28 cellular contexts compared by ENCODE assay signal in genomic region chr9:72355153-72355552, GRCh38. TPM values are rescaled to one million over a fixed set of nuclear protein-coding genes. Genes with fewer than 3 reads are reported as not detected.
DNase-seq lines count a peak whose midpoint lies in the region; ATAC-seq and TF ChIP-seq lines count a peak whose summit lies in the region.
"Had no signal": no experiment of that assay in that cellular context is flagged by ENCODE, and none has a peak within 500 bp of the region (broad histone marks: within the 10 kb centered on the region; RNA-seq: fewer than 3 reads in every experiment).

No MANE protein-coding gene starts in this region.

- POLR2A ChIA-PET in GM10248 (lab: Yijun Ruan, JAX): interaction anchor here (0.7 to 2.8 kb wide), 2 partner anchors 10 to 235 kb away, joined by 3 to 15 read pairs; partner anchors contain the start of gene ZFAND5

- CTCF ChIA-PET in GM10248 (lab: Yijun Ruan, JAX): no interaction called here

- H3K9me2 ChIP-seq in hepatocyte (replicated peaks; ENCODE audit: insufficient read depth): no peaks in the 10 kb centered on the region

- peaks cover 58% of the 10 kb centered on the region for H3K4me1 Mint-ChIP-seq in activated T-cell treated with anti-CD3 and anti-CD28 coated beads, Interleukin-2, amount 50 U/mL, for 24 hours (ENCODE audit: low read depth)
- peaks cover 43% of the 10 kb centered on the region for H3K4me1 Mint-ChIP-seq in activated naive CD8-positive, alpha-beta T cell treated with anti-CD3 and anti-CD28 coated beads for 36 hours
- H3K4me1 Mint-ChIP-seq in stimulated activated effector memory CD8-positive, alpha-beta T cell treated with anti-CD3 and anti-CD28 coated beads, Interleukin-12 subunit alpha, Interleukin-12 subunit beta, amount 100 ng/mL, for 72 hours: peaks cover 33% of the 10 kb centered on the region

- peak overlapping the region; percentile 33 for H3K27ac ChIP-seq in hepatocyte
- H3K27ac ChIP-seq: lower lobe of right lung had no signal

- H3K36me3 ChIP-seq in hepatocyte (replicated peaks; ENCODE audit: insufficient read depth, low read depth): peaks cover 3% of the 10 kb centered on the region

- peaks cover 56% of the 10 kb centered on the region for H3K79me2 ChIP-seq in hepatocyte

- no peaks in the 10 kb centered on the region for H3K9me3 Mint-ChIP-seq in activated T-cell treated with anti-CD3 and anti-CD28 coated beads, Interleukin-2, amount 50 U/mL, for 24 hours
- no peaks in the 10 kb centered on the region for H3K9me3 Mint-ChIP-seq in activated naive CD8-positive, alpha-beta T cell treated with anti-CD3 and anti-CD28 coated beads for 36 hours
- no peaks in the 10 kb centered on the region for H3K9me3 Mint-ChIP-seq in stimulated activated effector memory CD8-positive, alpha-beta T cell treated with anti-CD3 and anti-CD28 coated beads, Interleukin-12 subunit alpha, Interleukin-12 subunit beta, amount 100 ng/mL, for 72 hours
- H3K9me3 Mint-ChIP-seq: activated CD4-positive, alpha-beta T cell treated with anti-CD3 and anti-CD28 coated beads, Interleukin-2, amount 10 ng/mL, durations not matched to agents 7 days and 5 days; IgD-negative memory B cell; stimulated activated naive CD8-positive, alpha-beta T cell treated with anti-CD3 and anti-CD28 coated beads, Interleukin-15, Interleukin-2, amounts not matched to agents 100 ng/mL and 50 ng/mL, for 24 hours had no signal

- no peak overlapping the region for H3K4me2 ChIP-seq in hepatocyte

- peaks cover 93% of the 10 kb centered on the region for H3K36me3 Mint-ChIP-seq in activated T-cell treated with anti-CD3 and anti-CD28 coated beads, Interleukin-2, amount 50 U/mL, for 24 hours (ENCODE audit: low read depth)
- peaks cover 63% of the 10 kb centered on the region for H3K36me3 Mint-ChIP-seq in activated naive CD8-positive, alpha-beta T cell treated with anti-CD3 and anti-CD28 coated beads for 36 hours
- peaks cover 93% of the 10 kb centered on the region for H3K36me3 Mint-ChIP-seq in stimulated activated effector memory CD8-positive, alpha-beta T cell treated with anti-CD3 and anti-CD28 coated beads, Interleukin-12 subunit alpha, Interleukin-12 subunit beta, amount 100 ng/mL, for 72 hours

- TF ChIP-seq CTCF in hepatocyte (IDR thresholded peaks at IDR 0.05; ENCODE audit: poor library complexity) (no peak), GM13977 (IDR thresholded peaks at IDR 0.05; ENCODE audit: extremely low read depth, insufficient read depth, missing control alignments) (no peak), GM10248 (IDR thresholded peaks at IDR 0.05; ENCODE audit: control extremely low read depth, extremely low read depth, low read depth, missing control alignments) (no peak)

- peaks cover 62% of the 10 kb centered on the region for H3K4me1 ChIP-seq in hepatocyte (ENCODE audit: insufficient read depth)

- WGBS in hepatocyte (ENCODE audit: low lambda C conversion rate, missing lambda C conversion rate): 63% methylated on average over 4 of the region's 4 CpGs

- DNase-seq in activated T-cell treated with anti-CD3 and anti-CD28 coated beads, Interleukin-2, amount 50 U/mL, for 24 hours: no peak
- DNase-seq in activated T-cell treated with anti-CD3 and anti-CD28 coated beads, Interleukin-2, amount 50 U/mL, for 1 hour: no peak
- no peak for DNase-seq in activated naive CD8-positive, alpha-beta T cell treated with anti-CD3 and anti-CD28 coated beads for 36 hours
- DNase-seq in hepatocyte (ENCODE audit: low spot score): no peak
- DNase-seq in stimulated activated effector memory CD8-positive, alpha-beta T cell treated with anti-CD3 and anti-CD28 coated beads, Interleukin-12 subunit alpha, Interleukin-12 subunit beta, amount 100 ng/mL, for 72 hours (ENCODE audit: low spot score in 2 of 2): no peak
- DNase-seq in GM13977 (ENCODE audit: low spot score): no peak
- DNase-seq in GM10248 (ENCODE audit: extremely low spot score): no peak
- DNase-seq: activated CD4-positive, alpha-beta T cell treated with anti-CD3 and anti-CD28 coated beads, Interleukin-2, amount 10 ng/mL, durations not matched to agents 7 days and 5 days; activated effector memory CD4-positive, alpha-beta T cell treated with Interleukin-2 at 50 U/mL for 16 hours; amygdala; BE2C; COR-L47; dermis blood vessel endothelial cell; DND-41; GOT3; hypothalamus; islet precursor cell; lower lobe of right lung; NCI-H1436; NCI-H510A treated with DMSO at 0.1 percent for 48 hours; RPMI8226; stimulated activated CD4-positive, alpha-beta T cell treated with anti-CD3 and anti-CD28 coated beads, Interleukin-4, amount 100 ng/mL, for 4 hours; T-helper 17 cell had no signal

- H3K4me3 ChIP-seq in hepatocyte: no peak overlapping the region
- H3K4me3 ChIP-seq: lower lobe of right lung, SK-N-MC, tibial nerve had no signal

- H4K20me1 ChIP-seq in hepatocyte (ENCODE audit: insufficient read depth, poor library complexity, severe bottlenecking): peaks cover 59% of the 10 kb centered on the region

- no peaks in the 10 kb centered on the region for H3K27me3 ChIP-seq in hepatocyte
- H3K27me3 ChIP-seq: BE2C, tibial nerve had no signal

- no peaks in the 10 kb centered on the region for H3K27me3 Mint-ChIP-seq in activated T-cell treated with anti-CD3 and anti-CD28 coated beads, Interleukin-2, amount 50 U/mL, for 24 hours
- H3K27me3 Mint-ChIP-seq in activated naive CD8-positive, alpha-beta T cell treated with anti-CD3 and anti-CD28 coated beads for 36 hours: no peaks in the 10 kb centered on the region
- H3K27me3 Mint-ChIP-seq: activated CD4-positive, alpha-beta T cell treated with anti-CD3 and anti-CD28 coated beads, Interleukin-2, amount 10 ng/mL, durations not matched to agents 7 days and 5 days; IgD-negative memory B cell; stimulated activated naive CD8-positive, alpha-beta T cell treated with anti-CD3 and anti-CD28 coated beads, Interleukin-15, Interleukin-2, amounts not matched to agents 100 ng/mL and 50 ng/mL, for 24 hours; T-helper 17 cell had no signal

- ATAC-seq in stimulated activated effector memory CD8-positive, alpha-beta T cell treated with anti-CD3 and anti-CD28 coated beads, Interleukin-12 subunit alpha, Interleukin-12 subunit beta, amount 100 ng/mL, for 72 hours: no peak
- ATAC-seq in HG03442 (IDR thresholded peaks at IDR 0.05; ENCODE audit: unreplicated experiment): no peak
- ATAC-seq: lower lobe of right lung, T-helper 17 cell had no signal

- H3K4me3 Mint-ChIP-seq in activated T-cell treated with anti-CD3 and anti-CD28 coated beads, Interleukin-2, amount 50 U/mL, for 24 hours: no peak overlapping the region
- H3K4me3 Mint-ChIP-seq in activated naive CD8-positive, alpha-beta T cell treated with anti-CD3 and anti-CD28 coated beads for 36 hours: no peak overlapping the region
- no peak overlapping the region for H3K4me3 Mint-ChIP-seq in stimulated activated effector memory CD8-positive, alpha-beta T cell treated with anti-CD3 and anti-CD28 coated beads, Interleukin-12 subunit alpha, Interleukin-12 subunit beta, amount 100 ng/mL, for 72 hours
- H3K4me3 Mint-ChIP-seq: activated CD4-positive, alpha-beta T cell treated with anti-CD3 and anti-CD28 coated beads, Interleukin-2, amount 10 ng/mL, durations not matched to agents 7 days and 5 days; IgD-negative memory B cell; stimulated activated naive CD8-positive, alpha-beta T cell treated with anti-CD3 and anti-CD28 coated beads, Interleukin-15, Interleukin-2, amounts not matched to agents 100 ng/mL and 50 ng/mL, for 24 hours; T-helper 17 cell had no signal

- peak overlapping the region; percentile 71 for H3K27ac Mint-ChIP-seq in activated T-cell treated with anti-CD3 and anti-CD28 coated beads, Interleukin-2, amount 50 U/mL, for 24 hours
- peak overlapping the region; percentile 45 for H3K27ac Mint-ChIP-seq in activated naive CD8-positive, alpha-beta T cell treated with anti-CD3 and anti-CD28 coated beads for 36 hours
- peak overlapping the region; percentile 84 for H3K27ac Mint-ChIP-seq in stimulated activated effector memory CD8-positive, alpha-beta T cell treated with anti-CD3 and anti-CD28 coated beads, Interleukin-12 subunit alpha, Interleukin-12 subunit beta, amount 100 ng/mL, for 72 hours
- H3K27ac Mint-ChIP-seq: activated CD4-positive, alpha-beta T cell treated with anti-CD3 and anti-CD28 coated beads, Interleukin-2, amount 10 ng/mL, durations not matched to agents 7 days and 5 days had no signal

- H3K9me3 ChIP-seq in hepatocyte (ENCODE audit: low read depth): no peaks in the 10 kb centered on the region
- H3K9me3 ChIP-seq: BE2C, lower lobe of right lung, tibial nerve had no signal

- H2AFZ ChIP-seq in hepatocyte: no peak overlapping the region

- in situ Hi-C loops in GM13977 (cut with MboI; ENCODE audit: low pct_unique_long_range_greater_than_20kb, low sequenced_read_pairs, unreplicated experiment): no loop called here

RNA-seq across cellular contexts. Expression of gene ZFAND5, which starts 9.9 kb away (rescaled TPM):
- 10 to 100 TPM; 95.2 to 96.0 TPM for total RNA-seq in activated naive CD8-positive, alpha-beta T cell treated with anti-CD3 and anti-CD28 coated beads for 36 hours
- 212 and 288 TPM in 2 replicates for total RNA-seq in hepatocyte
- 188 and 208 TPM in 2 replicates for polyA plus RNA-seq in hepatocyte
